Comparison of ENCODE assay signal across 20 cellular contexts in the genomic region with DNA sequence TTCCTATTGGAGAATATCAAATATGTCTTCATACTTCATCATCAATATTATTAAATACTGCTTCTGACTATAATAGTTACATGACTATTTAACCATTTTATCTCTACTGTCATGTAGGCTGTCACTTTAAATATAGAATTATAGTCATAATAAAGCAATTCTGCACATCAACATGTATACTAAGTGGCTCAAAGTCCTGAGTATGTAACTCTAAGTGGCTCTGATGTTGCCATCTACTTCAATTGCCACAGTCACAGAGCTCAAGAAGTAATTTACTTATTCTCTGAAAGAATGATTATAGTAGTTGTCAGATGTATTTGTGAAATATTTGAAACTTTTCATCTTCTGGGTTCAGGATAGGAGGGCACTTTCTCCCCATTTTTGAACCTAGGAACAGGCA.
DNase-seq lines count a peak whose midpoint lies in the region; ATAC-seq, FAIRE-seq and TF ChIP-seq lines count a peak whose summit lies in the region.
"Had no signal": no experiment of that assay in that cellular context is flagged by ENCODE, and none has a peak within 500 bp of the region (broad histone marks: within the 10 kb centered on the region; RNA-seq: fewer than 3 reads in every experiment).

No MANE protein-coding gene starts in this region.

- H2AFZ ChIP-seq in H1 (ENCODE audit: low read length) (0 out of 2 replicates have a peak overlapping the region, but pooled peaks have one; percentile 5), neural cell (ENCODE audit: low read depth, low read length) (no peak overlapping the region)

- TF ChIP-seq RAD21 in H1 (IDR thresholded peaks at IDR 0.05 in 1 of 2, conservative IDR thresholded peaks at IDR 0.05 in 1 of 2; ENCODE audit: low read depth in 2 of 2, low read length in 2 of 2) = no peak
- TF ChIP-seq RAD21 in neural cell (conservative IDR thresholded peaks at IDR 0.05) = no peak

- H4K20me1 ChIP-seq in H1 (replicated peaks in 1 of 2; ENCODE audit: control insufficient read depth in 1 of 2, insufficient read depth in 2 of 2, low read length in 2 of 2) = no peaks in the 10 kb centered on the region
- no peaks in the 10 kb centered on the region for H4K20me1 ChIP-seq in neural cell (ENCODE audit: insufficient read depth)
- H4K20me1 ChIP-seq: BLaER1 treated with 17β-estradiol and CSF1 and Interleukin-3, amounts not matched to agents 10 nM and 100 nM had no signal

- H3K56ac ChIP-seq in H1 (replicated peaks; ENCODE audit: insufficient read length, low read depth, low read length) = no peak overlapping the region
- H3K56ac ChIP-seq in mesendoderm (ENCODE audit: low read length) = no peak overlapping the region

- H3K4me2 ChIP-seq in H1 (ENCODE audit: insufficient read depth in 1 of 2, low read depth in 2 of 2, low read length in 2 of 2) (no peak overlapping the region), mesendoderm (ENCODE audit: low read length) (no peak overlapping the region), neural cell (ENCODE audit: low read length) (no peak overlapping the region)
- H3K4me2 ChIP-seq: A549; BLaER1 treated with 17β-estradiol and CSF1 and Interleukin-3, amounts not matched to agents 10 nM and 100 nM had no signal

- H3K14ac ChIP-seq in H1 (ENCODE audit: insufficient read length) = no peak overlapping the region

- no peaks in the 10 kb centered on the region for H3K9me2 ChIP-seq in neural cell (ENCODE audit: insufficient read depth, low read length)

- TF ChIP-seq POLR2A in H1 (IDR thresholded peaks at IDR 0.05; ENCODE audit: control extremely low read depth in 1 of 2, low read depth in 2 of 2, low read length in 2 of 2) = no peak

- H3K36me3 ChIP-seq in H1 (ENCODE audit: control insufficient read depth in 2 of 4, insufficient read depth in 4 of 4, low read length in 3 of 4) (no peaks in the 10 kb centered on the region), mesendoderm (ENCODE audit: control insufficient read depth, insufficient read depth, low read length) (no peaks in the 10 kb centered on the region), neural cell (ENCODE audit: insufficient read depth, low read length) (no peaks in the 10 kb centered on the region)
- H3K36me3 ChIP-seq: BLaER1 treated with 17β-estradiol and CSF1 and Interleukin-3, amounts not matched to agents 10 nM and 100 nM had no signal

- H3F3A ChIP-seq in neural cell (ENCODE audit: insufficient read depth, low read length, poor library complexity, severe bottlenecking) = no peaks in the 10 kb centered on the region

- POLR2A ChIA-PET in H1 (lab: Charles Lee; ENCODE audit: partially characterized antibody) = no interaction called here

- H2AK5ac ChIP-seq in H1 (ENCODE audit: low read depth, low read length) = no peak overlapping the region
- no peak overlapping the region for H2AK5ac ChIP-seq in mesendoderm (ENCODE audit: low read length)

- H2BK20ac ChIP-seq in H1 (ENCODE audit: low read length) = no peak overlapping the region

- H2BK5ac ChIP-seq in H1 (ENCODE audit: low read depth, low read length) (no peak overlapping the region), mesendoderm (ENCODE audit: low read length) (no peak overlapping the region)

- TF ChIP-seq CTCF in H1 (IDR thresholded peaks at IDR 0.05; ENCODE audit: control extremely low read depth in 1 of 3, insufficient read depth in 1 of 3, low read depth in 1 of 3, low read length in 3 of 3) = no peak
- no peak for TF ChIP-seq CTCF in neural cell (IDR thresholded peaks at IDR 0.05; ENCODE audit: poor library complexity, severe bottlenecking)

- no peak overlapping the region for H4K91ac ChIP-seq in H1 (replicated peaks; ENCODE audit: insufficient read length, low read length)

- H3K4me1 ChIP-seq in H1 (replicated peaks in 1 of 4; ENCODE audit: control insufficient read depth in 3 of 4, insufficient read depth in 4 of 4, low read length in 3 of 4) (no peaks in the 10 kb centered on the region), mesendoderm (ENCODE audit: control insufficient read depth, low read depth, low read length) (no peaks in the 10 kb centered on the region)
- H3K4me1 ChIP-seq: A549, Caco-2 had no signal

- no peak for DNase-seq in H1 (ENCODE audit: low read depth in 1 of 2, low spot score in 2 of 2)
- no peak for DNase-seq in mesendoderm
- no peak for DNase-seq in hepatic stellate cell (ENCODE audit: low spot score)
- DNase-seq in Right ventricle myocardium superior = no peak
- DNase-seq: AML-193; Caco-2; Calu3; CD4-positive, alpha-beta T cell; CD8-positive, alpha-beta T cell; DMS79 treated with DMSO at 0.1 percent for 48 hours; GF-D8 had no signal

- intact Hi-C loops in Right ventricle myocardium superior (cut with DNase I) = no loop called here

- H3K9me3 ChIP-seq in H1 (ENCODE audit: insufficient read depth in 2 of 2, low read depth in 1 of 2, low read length in 1 of 2) (no peaks in the 10 kb centered on the region), neural cell (ENCODE audit: low read length) (no peaks in the 10 kb centered on the region)
- H3K9me3 ChIP-seq: A549; BLaER1 treated with 17β-estradiol and CSF1 and Interleukin-3, amounts not matched to agents 10 nM and 100 nM; Caco-2 had no signal

- H3K27me3 ChIP-seq in H1 (replicated peaks in 1 of 4; ENCODE audit: control insufficient read depth in 3 of 4, extremely low read depth in 1 of 4, insufficient read depth in 3 of 4, low read length in 3 of 4) (no peaks in the 10 kb centered on the region), mesendoderm (ENCODE audit: insufficient read depth, low read length, poor library complexity) (no peaks in the 10 kb centered on the region), neural cell (ENCODE audit: insufficient read depth, low read depth, low read length) (no peaks in the 10 kb centered on the region)
- H3K27me3 ChIP-seq: BLaER1 treated with 17β-estradiol and CSF1 and Interleukin-3, amounts not matched to agents 10 nM and 100 nM had no signal

- H2BK12ac ChIP-seq in H1 (ENCODE audit: low read depth, low read length) = no peak overlapping the region

- H3K79me2 ChIP-seq in H1 (ENCODE audit: control insufficient read depth in 1 of 2, insufficient read depth in 2 of 2, low read length in 2 of 2) = no peaks in the 10 kb centered on the region
- H3K79me2 ChIP-seq in mesendoderm (ENCODE audit: control insufficient read depth, insufficient read depth, low read length) = no peaks in the 10 kb centered on the region
- no peaks in the 10 kb centered on the region for H3K79me2 ChIP-seq in neural cell (replicated peaks; ENCODE audit: insufficient read depth, low read length)

- H2BK120ac ChIP-seq in H1 (replicated peaks; ENCODE audit: low read depth, low read length) = no peak overlapping the region
- H2BK120ac ChIP-seq in mesendoderm (ENCODE audit: low read depth, low read length) = no peak overlapping the region

- H4K5ac ChIP-seq in H1 (ENCODE audit: insufficient read length, low read depth, low read length) (no peak overlapping the region), mesendoderm (ENCODE audit: low read length) (no peak overlapping the region)

- H4K8ac ChIP-seq in H1 (ENCODE audit: extremely low read depth, insufficient read depth, low read length) (no peak overlapping the region), mesendoderm (ENCODE audit: low read depth, low read length) (no peak overlapping the region)

- no peak overlapping the region for H3K18ac ChIP-seq in H1 (ENCODE audit: extremely low read depth, low read length)
- no peak overlapping the region for H3K18ac ChIP-seq in mesendoderm (ENCODE audit: low read length)

- CTCF ChIA-PET in H1 (lab: Charles Lee; ENCODE audit: partially characterized antibody) = interaction anchor here (1.6 kb wide), 1 partner anchor 15 kb away, joined by 6 read pairs; no protein-coding TSS in a partner anchor

- TF ChIP-seq EP300 in H1 (IDR thresholded peaks at IDR 0.05; ENCODE audit: borderline replicate concordance in 1 of 2, low read depth in 2 of 2, low read length in 2 of 2) = no peak
- TF ChIP-seq EP300 in neural cell (conservative IDR thresholded peaks at IDR 0.05; ENCODE audit: poor library complexity, severe bottlenecking) = peak; percentile 85

- ATAC-seq in Right ventricle myocardium superior (ENCODE audit: poor library complexity) = no peak
- ATAC-seq: A549; CD8-positive, alpha-beta T cell had no signal

- no peaks in the 10 kb centered on the region for H3K23me2 ChIP-seq in H1 (ENCODE audit: low read depth, low read length)

- no peaks in the 10 kb centered on the region for H3K79me1 ChIP-seq in H1 (ENCODE audit: low read depth, low read length)
- H3K79me1 ChIP-seq in mesendoderm (ENCODE audit: low read length) = no peaks in the 10 kb centered on the region

- H2BK15ac ChIP-seq in H1 (ENCODE audit: low read length) (no peak overlapping the region), mesendoderm (replicated peaks; ENCODE audit: low read depth) (peak overlapping the region; percentile 36)

- H3K9ac ChIP-seq in H1 (replicated peaks in 1 of 4; ENCODE audit: extremely low read depth in 1 of 4, low read depth in 3 of 4, low read length in 3 of 4) = no peak overlapping the region
- no peak overlapping the region for H3K9ac ChIP-seq in mesendoderm (ENCODE audit: low read length)
- no peak overlapping the region for H3K9ac ChIP-seq in neural cell (ENCODE audit: low read length)
- H3K9ac ChIP-seq: BLaER1 treated with 17β-estradiol and CSF1 and Interleukin-3, amounts not matched to agents 10 nM and 100 nM had no signal

- H3K27ac ChIP-seq in H1 (ENCODE audit: low read depth, low read length) (no peak overlapping the region), mesendoderm (ENCODE audit: low read depth, low read length) (no peak overlapping the region), neural cell (ENCODE audit: low read length) (no peak overlapping the region)
- H3K27ac ChIP-seq: 22Rv1; A549; BLaER1 treated with 17β-estradiol and CSF1 and Interleukin-3, amounts not matched to agents 10 nM and 100 nM; C4-2B had no signal

- H3K4ac ChIP-seq in H1 (replicated peaks; ENCODE audit: insufficient read length, low read depth, low read length) (no peak overlapping the region), mesendoderm (ENCODE audit: low read depth, low read length) (no peak overlapping the region)

- H3K4me3 ChIP-seq in H1 (ENCODE audit: extremely low read depth in 1 of 4, insufficient read depth in 2 of 4, low read depth in 3 of 4, low read length in 4 of 4) = no peak overlapping the region
- H3K4me3 ChIP-seq in mesendoderm (ENCODE audit: low read length) = no peak overlapping the region
- no peak overlapping the region for H3K4me3 ChIP-seq in neural cell (ENCODE audit: low read length)
- H3K4me3 ChIP-seq: A549; BLaER1 treated with 17β-estradiol and CSF1 and Interleukin-3, amounts not matched to agents 10 nM and 100 nM had no signal

- no peak for FAIRE-seq in H1 (lab: Jason Lieb, UNC)
- FAIRE-seq: A549, D721Med, G401.6, GM12891, GM19239 had no signal

- H3K23ac ChIP-seq in H1 (ENCODE audit: insufficient read length) = no peak overlapping the region
- no peak overlapping the region for H3K23ac ChIP-seq in mesendoderm (ENCODE audit: low read length)

TF ChIP-seq in H1, 55 proteins besides CTCF, POLR2A, EP300 and RAD21 (continues in another document):
- TF ChIP-seq POU5F1 (IDR thresholded peaks at IDR 0.05; ENCODE audit: low read depth, low read length) = no peak
- no peak for TF ChIP-seq TAF1 (IDR thresholded peaks at IDR 0.05; ENCODE audit: low read depth, low read length)
